Comparison of ENCODE assay signal across 16 cellular contexts in genomic region chr17:16269658-16270057, GRCh38. TPM values are rescaled to one million over a fixed set of nuclear protein-coding genes. Genes with fewer than 3 reads are reported as not detected.
DNase-seq lines count a peak whose midpoint lies in the region; ATAC-seq, FAIRE-seq and TF ChIP-seq lines count a peak whose summit lies in the region.
"Had no signal": no experiment of that assay in that cellular context is flagged by ENCODE, and none has a peak within 500 bp of the region (broad histone marks: within the 10 kb centered on the region; RNA-seq: fewer than 3 reads in every experiment).

No MANE protein-coding gene starts in this region.

- FAIRE-seq in bronchial epithelial cell (lab: Jason Lieb, UNC) = no peak
- FAIRE-seq: RCC 7860 had no signal

- H3K27ac ChIP-seq in mesenchymal stem cell (ENCODE audit: low read length, poor library complexity, severe bottlenecking) = no peak overlapping the region

- CTCF ChIA-PET in activated CD8-positive, alpha-beta memory T cell treated with anti-CD3 and anti-CD28 coated beads, Interleukin-2, amount 10 ng/mL, durations not matched to agents 7 days and 5 days (lab: Charles Lee) = no interaction called here

- no peak overlapping the region for H2BK5ac ChIP-seq in mesenchymal stem cell (ENCODE audit: low read depth, low read length, poor library complexity, severe bottlenecking)

- no peak overlapping the region for H3K23ac ChIP-seq in mesenchymal stem cell (ENCODE audit: low read length in 2 of 2)

- H3K36me3 ChIP-seq in bronchial epithelial cell (ENCODE audit: control insufficient read depth, insufficient read depth, low read length) = no peaks in the 10 kb centered on the region
- H3K36me3 ChIP-seq in mesenchymal stem cell (ENCODE audit: control insufficient read depth in 1 of 2, insufficient read depth in 2 of 2, low read depth in 1 of 2, low read length in 2 of 2) = no peaks in the 10 kb centered on the region
- H3K36me3 ChIP-seq: heart left ventricle had no signal

- H3K4me2 ChIP-seq in mesenchymal stem cell (ENCODE audit: low read length, poor library complexity, severe bottlenecking) = no peak overlapping the region

- no peak for TF ChIP-seq CTCF in bronchial epithelial cell (IDR thresholded peaks at IDR 0.05; ENCODE audit: insufficient read depth, low read length, severe bottlenecking)

- DNase-seq in activated CD8-positive, alpha-beta memory T cell treated with anti-CD3 and anti-CD28 coated beads, Interleukin-2, amount 10 ng/mL, durations not matched to agents 7 days and 5 days = no peak
- no peak for DNase-seq in activated CD8-positive, alpha-beta memory T cell treated with anti-CD3 and anti-CD28 coated beads, Interleukin-2, amount 50 U/mL, for 4 hours
- DNase-seq in HT1080 (ENCODE audit: low read depth) = peak; percentile 56
- DNase-seq in bronchial epithelial cell (ENCODE audit: low read depth) = peak; percentile 25
- DNase-seq in mesenchymal stem cell = peak; percentile 40
- no peak for DNase-seq in stimulated activated naive CD8-positive, alpha-beta T cell treated with anti-CD3 and anti-CD28 coated beads, Interleukin-15, amount 100 ng/mL, for 72 hours
- DNase-seq in NOMO-1 treated with dmso at 0.1 percent for 144 hours (lab: John Stamatoyannopoulos, UW; ENCODE audit: unreplicated experiment) = no peak
- no peak for DNase-seq in activated effector memory CD4-positive, alpha-beta T cell treated with Interleukin-2 at 50 U/mL for 16 hours
- DNase-seq: activated CD4-positive, CD25-positive, alpha-beta regulatory T cell; endodermal cell; heart left ventricle; left cardiac atrium; NCI-H1694; stimulated activated CD4-positive, alpha-beta T cell treated with anti-CD3 and anti-CD28 coated beads, Interleukin-12 subunit alpha, Interleukin-12 subunit beta, amount 100 ng/mL, for 4 hours had no signal

- H4K91ac ChIP-seq in mesenchymal stem cell (ENCODE audit: low read length) = no peak overlapping the region

- H3K4me1 ChIP-seq in mesenchymal stem cell (ENCODE audit: control insufficient read depth, insufficient read depth, low read depth, low read length) = peaks cover 4% of the 10 kb centered on the region

- H3K14ac ChIP-seq in mesenchymal stem cell (ENCODE audit: low read length in 2 of 2) = no peak overlapping the region

- no peak overlapping the region for H2BK12ac ChIP-seq in mesenchymal stem cell (ENCODE audit: low read length in 2 of 2)

- H2BK120ac ChIP-seq in mesenchymal stem cell (ENCODE audit: low read depth, low read length) = no peak overlapping the region

- ATAC-seq in activated CD8-positive, alpha-beta memory T cell treated with anti-CD3 and anti-CD28 coated beads, Interleukin-2, amount 10 ng/mL, durations not matched to agents 7 days and 5 days = no peak
- ATAC-seq in stimulated activated naive CD8-positive, alpha-beta T cell treated with anti-CD3 and anti-CD28 coated beads, Interleukin-15, amount 100 ng/mL, for 72 hours = no peak
- ATAC-seq: left cardiac atrium had no signal

- peaks cover 5% of the 10 kb centered on the region for H3K79me1 ChIP-seq in mesenchymal stem cell (replicated peaks; ENCODE audit: low read length, poor library complexity, severe bottlenecking)

- H3K4me3 ChIP-seq in bronchial epithelial cell (ENCODE audit: low read depth, low read length) = no peak overlapping the region
- no peak overlapping the region for H3K4me3 ChIP-seq in mesenchymal stem cell (ENCODE audit: insufficient read depth in 1 of 2, low read depth in 1 of 2, low read length in 2 of 2)
- H3K4me3 ChIP-seq: heart left ventricle had no signal

- H2AK5ac ChIP-seq in mesenchymal stem cell (ENCODE audit: low read length, severe bottlenecking) = no peak overlapping the region

- no peak overlapping the region for H2AFZ ChIP-seq in mesenchymal stem cell (ENCODE audit: low read depth, low read length)

- no peak overlapping the region for H3K4ac ChIP-seq in mesenchymal stem cell (ENCODE audit: low read depth in 1 of 2, low read length in 2 of 2)

- H3K36me3 Mint-ChIP-seq in activated CD8-positive, alpha-beta memory T cell treated with anti-CD3 and anti-CD28 coated beads, Interleukin-2, amount 10 ng/mL, durations not matched to agents 7 days and 5 days = peaks cover 17% of the 10 kb centered on the region

- H3K9ac ChIP-seq in mesenchymal stem cell (ENCODE audit: low read length) = no peak overlapping the region

- no peaks in the 10 kb centered on the region for H3K27me3 Mint-ChIP-seq in activated CD8-positive, alpha-beta memory T cell treated with anti-CD3 and anti-CD28 coated beads, Interleukin-2, amount 10 ng/mL, durations not matched to agents 7 days and 5 days
- H3K27me3 Mint-ChIP-seq in stimulated activated naive CD8-positive, alpha-beta T cell treated with anti-CD3 and anti-CD28 coated beads, Interleukin-15, amount 100 ng/mL, for 72 hours = no peaks in the 10 kb centered on the region
- H3K27me3 Mint-ChIP-seq: brain had no signal

- no peak overlapping the region for H3K18ac ChIP-seq in mesenchymal stem cell (ENCODE audit: low read depth in 1 of 2, low read length in 2 of 2)

- H3K27ac Mint-ChIP-seq in activated CD8-positive, alpha-beta memory T cell treated with anti-CD3 and anti-CD28 coated beads, Interleukin-2, amount 10 ng/mL, durations not matched to agents 7 days and 5 days = peak overlapping the region; percentile 18
- H3K27ac Mint-ChIP-seq in stimulated activated naive CD8-positive, alpha-beta T cell treated with anti-CD3 and anti-CD28 coated beads, Interleukin-15, amount 100 ng/mL, for 72 hours = peak overlapping the region in 1 of 2 donors; percentile 14
- H3K27ac Mint-ChIP-seq: brain, endodermal cell had no signal

- no peaks in the 10 kb centered on the region for H3K27me3 ChIP-seq in bronchial epithelial cell (ENCODE audit: control insufficient read depth, insufficient read depth, low read length)
- no peaks in the 10 kb centered on the region for H3K27me3 ChIP-seq in mesenchymal stem cell (ENCODE audit: control insufficient read depth in 1 of 2, insufficient read depth in 1 of 2, low read length in 2 of 2)
- H3K27me3 ChIP-seq: heart left ventricle had no signal

- H4K8ac ChIP-seq in mesenchymal stem cell (ENCODE audit: low read length) = no peak overlapping the region

- H2BK15ac ChIP-seq in mesenchymal stem cell (ENCODE audit: low read depth, poor library complexity, severe bottlenecking) = no peak overlapping the region

- H3K9me3 Mint-ChIP-seq in activated CD8-positive, alpha-beta memory T cell treated with anti-CD3 and anti-CD28 coated beads, Interleukin-2, amount 10 ng/mL, durations not matched to agents 7 days and 5 days (ENCODE audit: low read depth) = no peaks in the 10 kb centered on the region
- H3K9me3 Mint-ChIP-seq in stimulated activated naive CD8-positive, alpha-beta T cell treated with anti-CD3 and anti-CD28 coated beads, Interleukin-15, amount 100 ng/mL, for 72 hours = peaks cover 5 to 9% of the 10 kb centered on the region in 2 donors
- H3K9me3 Mint-ChIP-seq: endodermal cell had no signal

- no peaks in the 10 kb centered on the region for H3K9me3 ChIP-seq in mesenchymal stem cell (ENCODE audit: control insufficient read depth, low read length)
- H3K9me3 ChIP-seq: heart left ventricle had no signal

- no peak overlapping the region for H3K4me3 Mint-ChIP-seq in activated CD8-positive, alpha-beta memory T cell treated with anti-CD3 and anti-CD28 coated beads, Interleukin-2, amount 10 ng/mL, durations not matched to agents 7 days and 5 days
- no peak overlapping the region for H3K4me3 Mint-ChIP-seq in stimulated activated naive CD8-positive, alpha-beta T cell treated with anti-CD3 and anti-CD28 coated beads, Interleukin-15, amount 100 ng/mL, for 72 hours
- H3K4me3 Mint-ChIP-seq: brain, endodermal cell had no signal

- 88% methylated on average over 2 of the region's 2 CpGs for WGBS in mesenchymal stem cell

- H3K4me1 Mint-ChIP-seq in activated CD8-positive, alpha-beta memory T cell treated with anti-CD3 and anti-CD28 coated beads, Interleukin-2, amount 10 ng/mL, durations not matched to agents 7 days and 5 days = peaks cover 22% of the 10 kb centered on the region
- H3K4me1 Mint-ChIP-seq in stimulated activated naive CD8-positive, alpha-beta T cell treated with anti-CD3 and anti-CD28 coated beads, Interleukin-15, amount 100 ng/mL, for 72 hours = peaks cover 39% of the 10 kb centered on the region
- H3K4me1 Mint-ChIP-seq: brain had no signal

RNA-seq across cellular contexts. Expression of gene PIGL, which starts 52.6 kb away (rescaled TPM):
- 10 to 100 TPM; 27.9 to 37.6 TPM for total RNA-seq in activated CD8-positive, alpha-beta memory T cell treated with anti-CD3 and anti-CD28 coated beads, Interleukin-2, amount 10 ng/mL, durations not matched to agents 7 days and 5 days
- 16.0 and 18.6 TPM in 2 replicates for total RNA-seq in HT1080 (2014; rRNA removed; shearing (Covaris generic))
- polyA plus RNA-seq in HT1080 (2015; cell fraction: cytosol; rRNA removed) = 8.3 and 11.6 TPM in 2 replicates
- polyA plus RNA-seq in HT1080 (2015; cell fraction: nucleus; rRNA removed) = 61.8 and 63.9 TPM in 2 replicates
- total RNA-seq in bronchial epithelial cell = 30.6 and 31.1 TPM in 2 replicates
- 15.5 TPM for polyA plus RNA-seq in mesenchymal stem cell (2013, experiment 1 of 2)
- 15.0 TPM for polyA plus RNA-seq in mesenchymal stem cell (2013, experiment 2 of 2)

RNA-seq across cellular contexts. Expression of gene NCOR1, which starts 54.3 kb away (rescaled TPM):
- total RNA-seq in activated CD8-positive, alpha-beta memory T cell treated with anti-CD3 and anti-CD28 coated beads, Interleukin-2, amount 10 ng/mL, durations not matched to agents 7 days and 5 days = 100 to 1,000 TPM; 166 to 175 TPM
- 49.2 and 58.4 TPM in 2 replicates for total RNA-seq in HT1080 (2014; rRNA removed; shearing (Covaris generic))
- 32.1 and 39.5 TPM in 2 replicates for polyA plus RNA-seq in HT1080 (2015; cell fraction: cytosol; rRNA removed)
- 57.2 and 60.4 TPM in 2 replicates for polyA plus RNA-seq in HT1080 (2015; cell fraction: nucleus; rRNA removed)
- 75.3 and 92.9 TPM in 2 replicates for total RNA-seq in bronchial epithelial cell
- 52.9 TPM for polyA plus RNA-seq in mesenchymal stem cell (2013, experiment 1 of 2)
- polyA plus RNA-seq in mesenchymal stem cell (2013, experiment 2 of 2) = 49.7 TPM

Comparison
In these comparisons a context has a peak if more than half of its experiments do, and no peak if none do; other contexts are left out.
1. DNase-seq: peak in HT1080 (single experiment), bronchial epithelial cell (single experiment) and mesenchymal stem cell (single experiment); none in activated CD8-positive, alpha-beta memory T cell treated with anti-CD3 and anti-CD28 coated beads, Interleukin-2, amount 10 ng/mL, durations not matched to agents 7 days and 5 days (single experiment), activated CD8-positive, alpha-beta memory T cell treated with anti-CD3 and anti-CD28 coated beads, Interleukin-2, amount 50 U/mL, for 4 hours (single experiment), stimulated activated naive CD8-positive, alpha-beta T cell treated with anti-CD3 and anti-CD28 coated beads, Interleukin-15, amount 100 ng/mL, for 72 hours (0 of 2), NOMO-1 treated with dmso at 0.1 percent for 144 hours (single experiment) and activated effector memory CD4-positive, alpha-beta T cell treated with Interleukin-2 at 50 U/mL for 16 hours (single experiment).